Comparison of ENCODE assay signal across 7 cellular contexts in the genomic region with DNA sequence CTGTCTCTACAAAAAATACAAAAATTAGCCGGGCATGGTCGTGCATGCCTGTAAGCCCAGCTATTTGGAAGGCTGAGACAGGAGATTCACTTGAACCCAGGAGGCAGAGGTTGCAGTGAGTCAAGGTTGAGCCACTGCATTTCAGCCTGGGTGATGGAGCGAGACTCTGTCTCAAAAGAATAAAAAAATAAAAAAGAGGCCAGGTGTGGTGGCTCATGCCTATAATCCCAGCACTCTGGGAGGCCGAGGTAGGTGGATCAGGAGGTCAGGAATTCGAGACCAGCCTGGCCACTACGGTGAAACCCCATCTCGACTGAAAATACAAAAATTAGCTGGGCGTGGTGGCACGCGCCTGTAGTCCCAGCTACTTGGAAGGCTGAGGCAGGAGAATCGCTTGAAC. TPM values are rescaled to one million over a fixed set of nuclear protein-coding genes. Genes with fewer than 3 reads are reported as not detected.
DNase-seq lines count a peak whose midpoint lies in the region; ATAC-seq and TF ChIP-seq lines count a peak whose summit lies in the region.
"Not testable (repeated sequence)": the region's sequence is repeated elsewhere in the genome, so short reads cannot be mapped to it uniquely, and the experiment has no call there.

No MANE protein-coding gene starts in this region.

- POLR2A ChIA-PET in T-cell (lab: Charles Lee): interaction anchor here in 1 of 2 donors (0.7 kb wide), 1 partner anchor 31 kb away, joined by 4 read pairs; no protein-coding TSS in a partner anchor

- intact Hi-C loops in breast epithelium (cut with DNase I; ENCODE audit: low total_unique reads); left lung (cut with DNase I); sigmoid colon (cut with DNase I); tibial artery (cut with DNase I; ENCODE audit: low total_unique reads): not testable (repeated sequence)

- DNase-seq in HFFc6; T-cell; breast epithelium (ENCODE audit: low spot score in 2 of 2); left lung; sigmoid colon; tibial artery: not testable (repeated sequence)

- not testable (repeated sequence) for ATAC-seq in T-cell (replicated peaks in 1 of 4); gastroesophageal sphincter; left lung

- not testable (repeated sequence) for H3K4me1 ChIP-seq in breast epithelium
- peaks cover 0 to 84% (median 24%) of the 10 kb centered on the region in 3 donors for H3K4me1 ChIP-seq in gastroesophageal sphincter
- peaks cover 21 to 69% of the 10 kb centered on the region in 2 donors for H3K4me1 ChIP-seq in left lung
- H3K4me1 ChIP-seq in sigmoid colon: peaks cover 0 to 88% (median 70%) of the 10 kb centered on the region in 4 donors
- peaks cover 0 to 63% (median 32%) of the 10 kb centered on the region in 4 donors for H3K4me1 ChIP-seq in tibial artery

- WGBS in gastroesophageal sphincter (ENCODE audit: low coverage in 1 of 2), 2 donors: 56% methylated on average over 3 of the region's 11 CpGs; no CpG with 5 or more reads in 1 of the 2 donors
- 75 to 86% methylated on average over 11 of the region's 11 CpGs for WGBS in sigmoid colon, 2 donors

- not testable (repeated sequence) for H3K9me3 Mint-ChIP-seq in HFFc6, T-cell

- H3K36me3 Mint-ChIP-seq in HFFc6 (ENCODE audit: low read depth) (peaks cover 65% of the 10 kb centered on the region), T-cell (peaks cover 49% of the 10 kb centered on the region)

- not testable (repeated sequence) for TF ChIP-seq CTCF in HFFc6 (IDR thresholded peaks at IDR 0.05); breast epithelium (IDR thresholded peaks at IDR 0.05); gastroesophageal sphincter (IDR thresholded peaks at IDR 0.05); left lung (IDR thresholded peaks at IDR 0.05); sigmoid colon (IDR thresholded peaks at IDR 0.05); tibial artery (IDR thresholded peaks at IDR 0.05)

- H3K27me3 ChIP-seq in breast epithelium, gastroesophageal sphincter, left lung, sigmoid colon, tibial artery: not testable (repeated sequence)

- TF ChIP-seq EP300 in gastroesophageal sphincter (IDR thresholded peaks at IDR 0.05); sigmoid colon (IDR thresholded peaks at IDR 0.05): not testable (repeated sequence)

- H3K4me3 Mint-ChIP-seq in HFFc6: not testable (repeated sequence)
- peak overlapping the region in 1 of 3 donors; percentile 20 for H3K4me3 Mint-ChIP-seq in T-cell

- H3K4me3 ChIP-seq in breast epithelium: peak overlapping the region in 1 of 3 donors; percentile 25
- not testable (repeated sequence) for H3K4me3 ChIP-seq in gastroesophageal sphincter, left lung, sigmoid colon, tibial artery

- not testable (repeated sequence) for H3K9me3 ChIP-seq in breast epithelium, gastroesophageal sphincter, left lung, sigmoid colon, tibial artery

- CTCF ChIA-PET in T-cell (lab: Charles Lee): interaction anchor here in 1 of 2 donors (1.1 to 1.9 kb wide), 6 partner anchors 9 to 36 kb away, joined by 3 to 13 read pairs (median 5); a partner anchor contains a TSS

- H3K27me3 Mint-ChIP-seq in HFFc6 (ENCODE audit: insufficient read depth): peaks cover 50% of the 10 kb centered on the region
- H3K27me3 Mint-ChIP-seq in T-cell: not testable (repeated sequence)

- not testable (repeated sequence) for H3K36me3 ChIP-seq in breast epithelium
- peaks cover 3 to 100% of the 10 kb centered on the region in 2 donors for H3K36me3 ChIP-seq in gastroesophageal sphincter
- peaks cover 9 to 100% of the 10 kb centered on the region in 2 donors for H3K36me3 ChIP-seq in left lung
- peaks cover 67 to 100% (median 92%) of the 10 kb centered on the region in 4 donors for H3K36me3 ChIP-seq in sigmoid colon
- peaks cover 99 to 100% (median 100%) of the 10 kb centered on the region in 3 donors for H3K36me3 ChIP-seq in tibial artery

- H3K27ac ChIP-seq in breast epithelium (peak overlapping the region; percentile 81 to 85), gastroesophageal sphincter (peak overlapping the region in 3 of 4 donors; percentile 99 to 100 (median 100)), left lung (peak overlapping the region; percentile 30 to 66), sigmoid colon (peak overlapping the region; percentile 97 to 100 (median 100)), tibial artery (peak overlapping the region; percentile 32 to 38)

- peak overlapping the region; percentile 72 for H3K27ac Mint-ChIP-seq in HFFc6
- peak overlapping the region; percentile 52 to 58 for H3K27ac Mint-ChIP-seq in T-cell

- H3K4me1 Mint-ChIP-seq in HFFc6 (ENCODE audit: low read depth): peaks cover 55% of the 10 kb centered on the region
- peaks cover 42 to 48% (median 47%) of the 10 kb centered on the region in 3 donors for H3K4me1 Mint-ChIP-seq in T-cell

- not testable (repeated sequence) for TF ChIP-seq POLR2A in breast epithelium (IDR thresholded peaks at IDR 0.05); gastroesophageal sphincter (IDR thresholded peaks at IDR 0.05); sigmoid colon (IDR thresholded peaks at IDR 0.05)

RNA-seq across cellular contexts. Expression of a gene that starts 11.1 kb away (rescaled TPM):
- 1,000 to 10,000 TPM in 4 of 6 experiments, 100 to 1,000 TPM in 2; 973 to 1,332 (median 1,247) TPM for total RNA-seq in HFFc6 (2021; fragmentation: NEBNext Ultra II Directional; extraction: Animal tissue kit (Norgen Biotek cat#: 25700))
- total RNA-seq in T-cell (100 to 1,000 TPM in 2 of 5 donors, 10 to 100 TPM in 3; 83.6 to 189 (median 99.5) TPM), breast epithelium (100 to 1,000 TPM; 257 to 652 (median 430) TPM), gastroesophageal sphincter (100 to 1,000 TPM; 351 to 486 (median 404) TPM), left lung (100 to 1,000 TPM; 437 to 536 TPM), sigmoid colon (100 to 1,000 TPM; 222 to 826 (median 353) TPM)
- polyA plus RNA-seq in sigmoid colon: 100 to 1,000 TPM; 313 to 464 (median 374) TPM

RNA-seq across cellular contexts. Expression of a gene that starts 24.3 kb away (rescaled TPM):
- 100 to 1,000 TPM in 3 of 6 experiments, 10 to 100 TPM in 3; 93.5 to 103 (median 100) TPM for total RNA-seq in HFFc6 (2021; fragmentation: NEBNext Ultra II Directional; extraction: Animal tissue kit (Norgen Biotek cat#: 25700))
- total RNA-seq in T-cell (10 to 100 TPM; 67.0 to 84.5 (median 71.7) TPM), breast epithelium (10 to 100 TPM; 34.7 to 40.6 (median 38.8) TPM), gastroesophageal sphincter (10 to 100 TPM; 32.4 to 52.5 (median 44.9) TPM), left lung (10 to 100 TPM; 70.7 to 88.8 TPM), sigmoid colon (10 to 100 TPM; 32.8 to 43.9 (median 34.9) TPM)
- 100 to 1,000 TPM in 1 of 3 donors, 10 to 100 TPM in 2; 64.3 to 126 (median 79.4) TPM for polyA plus RNA-seq in sigmoid colon

RNA-seq across cellular contexts. Expression of a gene that starts 56.1 kb away (rescaled TPM):
- not detected for total RNA-seq in HFFc6 (2021; fragmentation: NEBNext Ultra II Directional; extraction: Animal tissue kit (Norgen Biotek cat#: 25700))
- total RNA-seq in T-cell: 10 to 100 TPM; 23.5 to 37.0 (median 28.5) TPM
- total RNA-seq in breast epithelium: 1 to 10 TPM in 2 of 3 donors, under 1 TPM in 1; 0.16 to 5.7 (median 5.6) TPM
- under 1 TPM in 2 of 4 donors, not detected in 2; 0.87 to 0.94 TPM for total RNA-seq in gastroesophageal sphincter
- total RNA-seq in left lung: 1 to 10 TPM; 7.1 to 8.5 TPM
- total RNA-seq in sigmoid colon: 1 to 10 TPM in 2 of 4 donors, not detected in 2; 2.5 to 3.3 TPM
- 10 to 100 TPM; 14.4 to 40.0 (median 22.9) TPM for polyA plus RNA-seq in sigmoid colon

Comparison
In these comparisons a context has a peak if more than half of its experiments do, and no peak if none do; other contexts are left out.
1. H3K27ac ChIP-seq: peak in every context shown above with its lines; median percentile 100 in gastroesophageal sphincter; 100 in sigmoid colon; 83 in breast epithelium; 48 in left lung; 35 in tibial artery.